In genomic region chr5:32444191-32444945, GRCh38 we compare ENCODE assay signal across 8 cellular contexts. TPM values are rescaled to one million over a fixed set of nuclear protein-coding genes. Genes with fewer than 3 reads are reported as not detected.
DNase-seq lines count a peak whose midpoint lies in the region; ATAC-seq and TF ChIP-seq lines count a peak whose summit lies in the region.

TSS of gene ZFR (minus strand) at chr5:32444740. CDS start at chr5:32444658, 82 bp downstream.

- H3K4me1 ChIP-seq in left lung, result peaks cover 10 to 50% of the 10 kb centered on the region in 2 donors

- peak within 1 kb of the TSS; percentile 80 to 99 for H3K4me3 ChIP-seq in left lung

- no peaks in the 10 kb centered on the region for H3K36me3 ChIP-seq in left lung

- ATAC-seq in GM19395 (IDR thresholded peaks at IDR 0.05; ENCODE audit: unreplicated experiment) (peak; percentile 80), HG03558 (IDR thresholded peaks at IDR 0.05; ENCODE audit: extremely low read depth, unreplicated experiment) (peak; percentile 60), left lung (peak; percentile 96)

- TF ChIP-seq CTCF in left lung (IDR thresholded peaks at IDR 0.05), result no peak

- no peaks in the 10 kb centered on the region for H3K9me3 ChIP-seq in left lung

- peak within 1 kb of the TSS; percentile 92 to 94 for H3K27ac ChIP-seq in left lung

- H3K27me3 ChIP-seq in left lung, result no peaks in the 10 kb centered on the region

- DNase-seq in C1 segment of cervical spinal cord (lab: John Stamatoyannopoulos, UW) (peak; percentile 38 to 94 (median 88)), NCI-H748 (lab: John Stamatoyannopoulos, UW; ENCODE audit: unreplicated experiment) (peak; percentile 98), dedifferentiated amniotic fluid mesenchymal stem cell (ENCODE audit: extremely low spot score) (peak; percentile 72), left lung (peak; percentile 95 to 98)
- DNase-seq in activated CD4-positive, alpha-beta T cell treated with anti-CD3 and anti-CD28 coated beads, Interleukin-2, amount 50 U/mL, for 1 hour, result peak; percentile 90
- DNase-seq in stimulated activated CD4-positive, alpha-beta T cell treated with anti-CD3 and anti-CD28 coated beads, Interleukin-2, amount 100 ng/mL, for 4 hours (ENCODE audit: low read depth), result peak; percentile 93

- intact Hi-C loops in left lung (cut with DNase I), result no loop called here

RNA-seq across cellular contexts. Expression of gene ZFR, which starts in this region (rescaled TPM):
- 10 to 100 TPM; 47.1 to 49.5 TPM for total RNA-seq in left lung

Comparison
In these comparisons a context has a peak if more than half of its experiments do, and no peak if none do; other contexts are left out.
1. Peak in every context shown above with its lines: DNase-seq, ATAC-seq, H3K4me3 ChIP-seq and H3K27ac ChIP-seq.